Comparison of ENCODE assay signal across 24 cellular contexts in genomic region chr2:215374002-215374401, GRCh38.
A peak's percentile ranks its signal among the peaks of the same experiment; 100 is the strongest.
DNase-seq lines count a peak whose midpoint lies in the region; ATAC-seq and TF ChIP-seq lines count a peak whose summit lies in the region.
"Had no signal": no experiment of that assay in that cellular context is flagged by ENCODE, and none has a peak within 500 bp of the region (broad histone marks: within the 10 kb centered on the region; RNA-seq: fewer than 3 reads in every experiment).

No MANE protein-coding gene starts in this region.

- H3K27me3 Mint-ChIP-seq in progenitor cell of endocrine pancreas, result no peaks in the 10 kb centered on the region
- H3K27me3 Mint-ChIP-seq in CD8-positive, alpha-beta memory T cell, result no peaks in the 10 kb centered on the region
- H3K27me3 Mint-ChIP-seq: B cell had no signal

- H3K9me3 ChIP-seq in DND-41 (ENCODE audit: insufficient read depth, low read length, severe bottlenecking), result no peaks in the 10 kb centered on the region
- H3K9me3 ChIP-seq in CD8-positive, alpha-beta memory T cell (ENCODE audit: low read length), result no peaks in the 10 kb centered on the region
- H3K9me3 ChIP-seq: A549, SK-N-SH had no signal

- no peak overlapping the region for H3K9ac ChIP-seq in DND-41 (ENCODE audit: low read depth, low read length)
- H3K9ac ChIP-seq: SK-N-SH had no signal

- no peak overlapping the region for H2AFZ ChIP-seq in DND-41 (ENCODE audit: low read depth, low read length)

- in situ Hi-C loops in brain microvascular endothelial cell (cut with HindIII; ENCODE audit: low pct_ligation_motif_present, low sequenced_read_pairs), result no loop called here

- no peak overlapping the region for H3K4me2 ChIP-seq in DND-41 (ENCODE audit: insufficient read depth, low read length)
- H3K4me2 ChIP-seq: A549, SK-N-SH had no signal

- H3K4me3 Mint-ChIP-seq in progenitor cell of endocrine pancreas (ENCODE audit: low read depth), result no peak overlapping the region
- no peak overlapping the region for H3K4me3 Mint-ChIP-seq in CD8-positive, alpha-beta memory T cell
- H3K4me3 Mint-ChIP-seq: B cell; CD8-positive, alpha-beta T cell had no signal

- H3K27me3 ChIP-seq in DND-41 (ENCODE audit: insufficient read depth, low read length, poor library complexity) (no peaks in the 10 kb centered on the region), brain microvascular endothelial cell (replicated peaks) (no peaks in the 10 kb centered on the region)
- no peaks in the 10 kb centered on the region for H3K27me3 ChIP-seq in CD8-positive, alpha-beta memory T cell (ENCODE audit: insufficient read depth, low read length, poor library complexity, severe bottlenecking)

- TF ChIP-seq CTCF in DND-41 (IDR thresholded peaks at IDR 0.05; ENCODE audit: borderline replicate concordance, extremely low read depth, low read length, poor library complexity, severe bottlenecking) (no peak), brain microvascular endothelial cell (IDR thresholded peaks at IDR 0.05; ENCODE audit: low read depth, low read length, missing control alignments) (no peak), progenitor cell of endocrine pancreas (IDR thresholded peaks at IDR 0.05; ENCODE audit: unreplicated experiment) (no peak)

- peak; percentile 66; the same call in 2 of the 3 replicates for ATAC-seq in DND-41 (ENCODE audit: insufficient read depth, low read depth)
- ATAC-seq in left lobe of liver, result peak; percentile 2
- ATAC-seq: A549; CD8-positive, alpha-beta T cell had no signal

- no peak overlapping the region for H3K27ac ChIP-seq in DND-41 (ENCODE audit: low read length)
- H3K27ac ChIP-seq in brain microvascular endothelial cell, result peak overlapping the region; percentile 9
- H3K27ac ChIP-seq in CD8-positive, alpha-beta memory T cell (ENCODE audit: low read depth, low read length), result no peak overlapping the region
- H3K27ac ChIP-seq: A549, C4-2B had no signal

- H3K79me2 ChIP-seq in DND-41 (ENCODE audit: insufficient read depth, low read length), result no peaks in the 10 kb centered on the region

- CTCF ChIA-PET in CD8-positive, alpha-beta memory T cell (lab: Charles Lee), result no interaction called here

- DNase-seq in DND-41 (no peak), brain microvascular endothelial cell (no peak), left lobe of liver (ENCODE audit: low spot score) (no peak), progenitor cell of endocrine pancreas (ENCODE audit: low spot score, unreplicated experiment) (no peak), NCI-H446 (lab: John Stamatoyannopoulos, UW) (no peak)
- no peak for DNase-seq in activated CD4-positive, alpha-beta T cell treated with anti-CD3 and anti-CD28 coated beads for 4 hours
- no peak for DNase-seq in CD8-positive, alpha-beta memory T cell
- DNase-seq: Calu3; CD8-positive, alpha-beta T cell; DMS79 treated with DMSO at 0.1 percent for 48 hours; KBM-7; MV-4-11; NCI-H1105; NCI-H1436 treated with DMSO at 0.1 percent for 48 hours; NCI-H187 treated with DMSO at 0.1 percent for 48 hours; NCI-H2171 treated with DMSO at 0.1 percent for 48 hours; NCI-H345; NCI-H524 treated with DMSO at 0.1 percent for 48 hours; NCI-H774; SIG-M5; SK-N-SH had no signal

- H3K36me3 Mint-ChIP-seq in progenitor cell of endocrine pancreas (ENCODE audit: insufficient read depth), result peaks cover 73% of the 10 kb centered on the region
- H3K36me3 Mint-ChIP-seq in CD8-positive, alpha-beta memory T cell, result peaks cover 0 to 9% (median 4%) of the 10 kb centered on the region in 3 donors

- H3K27ac Mint-ChIP-seq in progenitor cell of endocrine pancreas, result peak overlapping the region; percentile 70
- no peak overlapping the region for H3K27ac Mint-ChIP-seq in CD8-positive, alpha-beta memory T cell
- H3K27ac Mint-ChIP-seq: B cell; CD8-positive, alpha-beta T cell had no signal

- no peaks in the 10 kb centered on the region for H3K4me1 ChIP-seq in DND-41 (ENCODE audit: insufficient read depth, low read length)
- H3K4me1 ChIP-seq in CD8-positive, alpha-beta memory T cell (ENCODE audit: insufficient read depth, low read length), result no peaks in the 10 kb centered on the region
- H3K4me1 ChIP-seq: A549 had no signal

- H4K20me1 ChIP-seq in DND-41 (ENCODE audit: insufficient read depth, low read length), result no peaks in the 10 kb centered on the region

- H3K36me3 ChIP-seq in DND-41 (ENCODE audit: insufficient read depth, low read length) (no peaks in the 10 kb centered on the region), brain microvascular endothelial cell (replicated peaks) (peaks cover 94% of the 10 kb centered on the region)
- no peaks in the 10 kb centered on the region for H3K36me3 ChIP-seq in CD8-positive, alpha-beta memory T cell (ENCODE audit: insufficient read depth, low read length)

- H3K4me1 Mint-ChIP-seq in progenitor cell of endocrine pancreas (ENCODE audit: low read depth), result peaks cover 19% of the 10 kb centered on the region
- no peaks in the 10 kb centered on the region for H3K4me1 Mint-ChIP-seq in CD8-positive, alpha-beta memory T cell
- H3K4me1 Mint-ChIP-seq: B cell had no signal

- no peak overlapping the region for H3K4me3 ChIP-seq in DND-41 (ENCODE audit: low read depth in 1 of 2, low read length in 2 of 2)
- H3K4me3 ChIP-seq in brain microvascular endothelial cell (ENCODE audit: low read depth, low read length), result no peak overlapping the region
- no peak overlapping the region for H3K4me3 ChIP-seq in CD8-positive, alpha-beta memory T cell (ENCODE audit: low read length)
- H3K4me3 ChIP-seq: A549 had no signal

- no peaks in the 10 kb centered on the region for H3K9me3 Mint-ChIP-seq in progenitor cell of endocrine pancreas (ENCODE audit: low read depth)
- H3K9me3 Mint-ChIP-seq in CD8-positive, alpha-beta memory T cell, result no peaks in the 10 kb centered on the region
- H3K9me3 Mint-ChIP-seq: CD8-positive, alpha-beta T cell had no signal

- POLR2A ChIA-PET in CD8-positive, alpha-beta memory T cell (lab: Charles Lee), result no interaction called here
